Comparison of ENCODE assay signal across 8 cellular contexts in genomic region chr13:44972956-44973581, GRCh38. TPM values are rescaled to one million over a fixed set of nuclear protein-coding genes. Genes with fewer than 3 reads are reported as not detected.
DNase-seq lines count a peak whose midpoint lies in the region; ATAC-seq, FAIRE-seq and TF ChIP-seq lines count a peak whose summit lies in the region.

No MANE protein-coding gene starts in this region.

- H3K4me1 ChIP-seq in K562 (replicated peaks in 1 of 2; ENCODE audit: control insufficient read depth in 2 of 2, insufficient read depth in 2 of 2, low read length in 2 of 2) (peaks cover 0 to 3% of the 10 kb centered on the region in 2 experiments; a peak in 1 of 5 replicates), lung (ENCODE audit: control insufficient read depth in 2 of 2, insufficient read depth in 2 of 2, low read length in 2 of 2) (peaks cover 0 to 5% of the 10 kb centered on the region in 2 donors)

- in situ Hi-C loops in K562 (cut with MboI): loop anchor here (10.0 kb wide), 1 partner anchor 488 kb away; no protein-coding TSS in a partner anchor

- POLR2A ChIA-PET in K562 (lab: Yijun Ruan, JAX): interaction anchor here (1.9 kb wide), 1 partner anchor 12 kb away, joined by 8 read pairs; no protein-coding TSS in a partner anchor

- intact Hi-C loops in K562 (cut with micrococcal nuclease): loop anchor here (2.0 kb wide), 1 partner anchor 336 kb away; no protein-coding TSS in a partner anchor

- WGBS in K562 (ENCODE audit: insufficient coverage, low coverage, missing lambda C conversion rate): 8% methylated on average over 3 of the region's 3 CpGs
- 8 to 13% methylated on average over 3 of the region's 3 CpGs for WGBS in lung, 2 donors

- no TSS peak for BruUV-seq in K562 (replicated peaks; lab: Mats Ljungman, UMichigan)

- TF ChIP-seq EP300 in K562 (IDR thresholded peaks at IDR 0.05; ENCODE audit: low read length): no peak

- H3K9ac ChIP-seq in K562 (ENCODE audit: insufficient read depth in 1 of 2, low read depth in 2 of 2, low read length in 2 of 2): no peak overlapping the region

- H3K4me3 ChIP-seq in K562 (no peak overlapping the region), lung (no peak overlapping the region)

- H3K27me3 ChIP-seq in K562 (ENCODE audit: control insufficient read depth in 2 of 2, insufficient read depth in 2 of 2, low read length in 2 of 2) (no peaks in the 10 kb centered on the region), lung (ENCODE audit: control insufficient read depth, insufficient read depth) (no peaks in the 10 kb centered on the region)

- ATAC-seq in K562 (no peak), lung (ENCODE audit: insufficient read depth, low FRiP score) (no peak), GM21529 (IDR thresholded peaks at IDR 0.05; ENCODE audit: unreplicated experiment) (no peak), HG03097 (IDR thresholded peaks at IDR 0.05; ENCODE audit: low FRiP score, unreplicated experiment) (no peak)

- TF ChIP-seq CTCF in K562 (IDR thresholded peaks at IDR 0.05 in 2 of 3, conservative IDR thresholded peaks at IDR 0.05 in 1 of 3; ENCODE audit: insufficient read depth in 2 of 3, low read depth in 1 of 3, low read length in 3 of 3) (peak; percentile 27 to 48 (median 27); a peak in 3 of 6 replicates), lung (IDR thresholded peaks at IDR 0.05; ENCODE audit: control extremely low read depth, extremely low read depth) (peak; percentile 17)

- CTCF ChIA-PET in K562 (lab: Yijun Ruan, JAX; ENCODE audit: low intra/inter-chr PET ratio): interaction anchor here (0.6 to 1.6 kb wide), 7 partner anchors 329 to 1341 kb away, joined by 3 to 6 read pairs (median 3); no protein-coding TSS in a partner anchor

- H3K27ac ChIP-seq in K562 (ENCODE audit: extremely low read depth, low read depth, low read length) (no peak overlapping the region), lung (ENCODE audit: low read depth in 1 of 2, low read length in 1 of 2) (no peak overlapping the region)

- no peaks in the 10 kb centered on the region for H3K79me2 ChIP-seq in K562 (ENCODE audit: control insufficient read depth, insufficient read depth, low read length)

- H3K36me3 ChIP-seq in K562 (ENCODE audit: control insufficient read depth, insufficient read depth, low read length) (peaks cover 58% of the 10 kb centered on the region), lung (ENCODE audit: control insufficient read depth in 2 of 2, insufficient read depth in 2 of 2, low read length in 2 of 2) (peaks cover 3 to 16% of the 10 kb centered on the region in 2 donors)

- peak; percentile 21 to 39; a peak in 3 of 4 replicates for TF ChIP-seq RAD21 in K562 (CRISPR knock-in tag; conservative IDR thresholded peaks at IDR 0.05 in 1 of 2, IDR thresholded peaks at IDR 0.05 in 1 of 2)

- FAIRE-seq in K562 (lab: Jason Lieb, UNC): no peak

- H3K9me3 ChIP-seq in K562 (replicated peaks; ENCODE audit: control insufficient read depth, insufficient read depth, low read depth, low read length) (no peaks in the 10 kb centered on the region), lung (ENCODE audit: control insufficient read depth in 2 of 2, insufficient read depth in 1 of 2, low read length in 1 of 2) (no peaks in the 10 kb centered on the region)

- H2AFZ ChIP-seq in K562 (ENCODE audit: low read depth, low read length): no peak overlapping the region

- H3K4me2 ChIP-seq in K562 (ENCODE audit: insufficient read depth, low read length): no peak overlapping the region

- DNase-seq in D341Med (ENCODE audit: low spot score) (peak; percentile 36), Kasumi-1 (lab: John Stamatoyannopoulos, UW) (peak; percentile 50 to 61), K562 (ENCODE audit: extremely low read depth in 1 of 4, low spot score in 3 of 4) (peak in 3 of 4 experiments; percentile 9 to 32 (median 15)), lung (ENCODE audit: low spot score) (no peak), NCI-H1436 (lab: John Stamatoyannopoulos, UW) (no peak), occipital lobe (lab: John Stamatoyannopoulos, UW) (no peak)

- no peak for TF ChIP-seq POLR2A in K562 (conservative IDR thresholded peaks at IDR 0.05)

- H4K20me1 ChIP-seq in K562 (replicated peaks; ENCODE audit: control insufficient read depth, insufficient read depth, low read length): no peaks in the 10 kb centered on the region

- peaks cover 3% of the 10 kb centered on the region for H3K9me1 ChIP-seq in K562 (ENCODE audit: control insufficient read depth, insufficient read depth, low read length)

TF ChIP-seq in K562, 482 proteins besides CTCF, POLR2A, EP300 and RAD21 (continues in another document):
- peak; percentile 22 for TF ChIP-seq CTCFL (IDR thresholded peaks at IDR 0.05; ENCODE audit: borderline replicate concordance, insufficient read depth, low read depth, low read length, poor library complexity, severe bottlenecking)
- TF ChIP-seq POLR2H (tag; IDR thresholded peaks at IDR 0.05; ENCODE audit: low read depth): no peak

RNA-seq across cellular contexts. Expression of gene NUFIP1, which starts 16.2 kb away (rescaled TPM):
- total RNA-seq in K562 (2011; cell fraction: chromatin; rRNA removed; ENCODE audit: low replicate concordance): 1.2 and 3.2 TPM in 2 replicates
- 1.0 and 1.3 TPM in 2 replicates for total RNA-seq in K562 (2011; cell fraction: nucleolus; rRNA removed)
- 1.8 and 3.2 TPM in 2 replicates for total RNA-seq in K562 (2011; cell fraction: nucleoplasm; rRNA removed)
- 2.7 and 4.9 TPM in 2 replicates for total RNA-seq in K562 (2014; rRNA removed)
- 8.4 and 10.1 TPM in 2 replicates for total RNA-seq in K562 (2014; rRNA removed; fragmentation: Illumina TruSeq; extraction: Trizol)
- 9.3 and 9.4 TPM in 2 replicates for total RNA-seq in K562 (2015; rRNA removed; fragmentation: Illumina TruSeq; extraction: Trizol)
- 7.2 and 7.8 TPM in 2 replicates for total RNA-seq in K562 (2021)
- polyA plus RNA-seq in K562 (2011; rRNA removed): 1.2 and 2.9 TPM in 2 replicates
- polyA plus RNA-seq in K562 (2011; cell fraction: cytosol; rRNA removed): 2.1 and 3.7 TPM in 2 replicates
- 1.3 and 1.6 TPM in 2 replicates for polyA plus RNA-seq in K562 (2011; cell fraction: nucleus; rRNA removed)
- polyA plus RNA-seq in K562 (2012): 3.5 and 5.2 TPM in 2 replicates
- polyA plus RNA-seq in K562 (2014; fragmentation: Illumina TruSeq; extraction: Trizol): 8.7 and 9.7 TPM in 2 replicates
- 1 to 10 TPM; 2.6 TPM for polyA plus RNA-seq in K562 (2014; fragmentation: Nextera tagmentation; extraction: Ambion mirVana)
- 3.5 and 4.1 TPM in 2 replicates for polyA plus RNA-seq in K562 (2014; rRNA removed)
- polyA minus RNA-seq in K562 (2011; rRNA and poly(A)+ RNA removed): 3.3 and 3.6 TPM in 2 replicates
- polyA minus RNA-seq in K562 (2011; cell fraction: cytosol; rRNA and poly(A)+ RNA removed): 2.3 and 3.6 TPM in 2 replicates
- polyA minus RNA-seq in K562 (2011; cell fraction: nucleus; rRNA and poly(A)+ RNA removed): 1.9 and 2.3 TPM in 2 replicates
- total RNA-seq in lung: 1 to 10 TPM; 3.9 to 5.0 TPM
- 1 to 10 TPM; 2.9 to 3.1 TPM for polyA plus RNA-seq in lung
- 7.5 TPM for total RNA-seq in occipital lobe

RNA-seq across cellular contexts. Expression of gene GPALPP1, which starts 16.3 kb away (rescaled TPM):
- total RNA-seq in K562 (2011; cell fraction: chromatin; rRNA removed; ENCODE audit: low replicate concordance): 27.5 and 33.7 TPM in 2 replicates
- total RNA-seq in K562 (2011; cell fraction: nucleolus; rRNA removed): 25.3 and 26.0 TPM in 2 replicates
- 44.0 and 78.8 TPM in 2 replicates for total RNA-seq in K562 (2011; cell fraction: nucleoplasm; rRNA removed)
- total RNA-seq in K562 (2014; rRNA removed) (13.2 and 25.4 TPM in 2 replicates), K562 (2014; rRNA removed; fragmentation: Illumina TruSeq; extraction: Trizol) (21.8 and 23.9 TPM in 2 replicates), K562 (2015; rRNA removed; fragmentation: Illumina TruSeq; extraction: Trizol) (22.3 and 23.2 TPM in 2 replicates), K562 (2021) (16.8 and 18.4 TPM in 2 replicates), lung (10 to 100 TPM; 16.4 to 45.0 TPM), occipital lobe (48.2 TPM)
- polyA plus RNA-seq in K562 (2011; rRNA removed) (16.4 and 21.0 TPM in 2 replicates), K562 (2014; fragmentation: Illumina TruSeq; extraction: Trizol) (17.0 and 18.5 TPM in 2 replicates), K562 (2014; fragmentation: Nextera tagmentation; extraction: Ambion mirVana) (10 to 100 TPM in 1 of 2 experiments, 1 to 10 TPM in 1; 8.1 to 13.1 TPM), K562 (2014; rRNA removed) (19.0 and 21.8 TPM in 2 replicates), lung (1 to 10 TPM; 7.9 to 9.7 TPM)
- polyA plus RNA-seq in K562 (2011; cell fraction: cytosol; rRNA removed): 7.3 and 7.7 TPM in 2 replicates
- 31.8 and 36.5 TPM in 2 replicates for polyA plus RNA-seq in K562 (2011; cell fraction: nucleus; rRNA removed)
- polyA plus RNA-seq in K562 (2012): 12.5 and 14.1 TPM in 2 replicates
- polyA minus RNA-seq in K562 (2011; rRNA and poly(A)+ RNA removed): 17.4 and 20.7 TPM in 2 replicates
- 11.0 and 14.2 TPM in 2 replicates for polyA minus RNA-seq in K562 (2011; cell fraction: cytosol; rRNA and poly(A)+ RNA removed)
- 21.4 and 29.4 TPM in 2 replicates for polyA minus RNA-seq in K562 (2011; cell fraction: nucleus; rRNA and poly(A)+ RNA removed)

Comparison
In these comparisons a context has a peak if more than half of its experiments do, and no peak if none do; other contexts are left out.
1. DNase-seq: peak in D341Med (single experiment), Kasumi-1 (2 of 2) and K562 (3 of 4); none in lung (single experiment), NCI-H1436 (single experiment) and occipital lobe (single experiment).